ENCODE assay signal across 1 cellular context in the genomic region with DNA sequence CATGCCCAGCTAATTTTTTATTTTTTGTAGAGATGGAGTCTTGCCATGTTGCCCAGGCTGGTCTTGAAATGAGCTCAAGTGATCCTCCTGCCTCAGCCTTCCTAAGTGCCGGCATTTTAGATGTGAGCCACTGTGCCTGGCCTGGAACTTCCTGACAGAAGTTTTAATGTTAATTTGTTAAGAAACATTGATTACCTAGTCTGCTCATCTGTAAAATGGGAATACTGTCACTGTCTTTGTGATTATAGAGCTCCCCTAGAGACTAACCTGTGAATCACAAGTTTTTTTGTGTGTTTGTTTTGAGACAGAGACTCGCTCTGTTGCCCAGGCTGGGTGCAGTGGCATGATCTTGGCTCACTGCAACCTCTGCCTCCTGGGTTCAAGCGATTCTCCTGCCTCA.
TF ChIP-seq lines count a peak whose summit lies in the region.

No MANE protein-coding gene starts in this region.

TF ChIP-seq in HCT116, 20 proteins besides CTCF, POLR2A, EP300 and RAD21 (continued from another document):
- TF ChIP-seq, protein P1, sequence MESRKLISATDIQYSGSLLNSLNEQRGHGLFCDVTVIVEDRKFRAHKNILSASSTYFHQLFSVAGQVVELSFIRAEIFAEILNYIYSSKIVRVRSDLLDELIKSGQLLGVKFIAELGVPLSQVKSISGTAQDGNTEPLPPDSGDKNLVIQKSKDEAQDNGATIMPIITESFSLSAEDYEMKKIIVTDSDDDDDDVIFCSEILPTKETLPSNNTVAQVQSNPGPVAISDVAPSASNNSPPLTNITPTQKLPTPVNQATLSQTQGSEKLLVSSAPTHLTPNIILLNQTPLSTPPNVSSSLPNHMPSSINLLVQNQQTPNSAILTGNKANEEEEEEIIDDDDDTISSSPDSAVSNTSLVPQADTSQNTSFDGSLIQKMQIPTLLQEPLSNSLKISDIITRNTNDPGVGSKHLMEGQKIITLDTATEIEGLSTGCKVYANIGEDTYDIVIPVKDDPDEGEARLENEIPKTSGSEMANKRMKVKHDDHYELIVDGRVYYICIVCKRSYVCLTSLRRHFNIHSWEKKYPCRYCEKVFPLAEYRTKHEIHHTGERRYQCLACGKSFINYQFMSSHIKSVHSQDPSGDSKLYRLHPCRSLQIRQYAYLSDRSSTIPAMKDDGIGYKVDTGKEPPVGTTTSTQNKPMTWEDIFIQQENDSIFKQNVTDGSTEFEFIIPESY (IDR thresholded peaks at IDR 0.05; ENCODE audit: extremely low read depth, insufficient replicate concordance, low read length) = no peak
- TF ChIP-seq YY1 (IDR thresholded peaks at IDR 0.05; ENCODE audit: extremely low read depth, insufficient replicate concordance, low read depth, low read length) (no peak), ZFX (IDR thresholded peaks at IDR 0.05) (no peak), SRF (IDR thresholded peaks at IDR 0.05; ENCODE audit: low read depth) (no peak), ELF1 (IDR thresholded peaks at IDR 0.05; ENCODE audit: borderline replicate concordance, low read depth) (no peak), ZNF274 (IDR thresholded peaks at IDR 0.05; ENCODE audit: low read depth, low read length) (no peak), POLR2AphosphoS5 (IDR thresholded peaks at IDR 0.05; ENCODE audit: low read depth, low read length) (no peak)
- TF ChIP-seq, protein P2, sequence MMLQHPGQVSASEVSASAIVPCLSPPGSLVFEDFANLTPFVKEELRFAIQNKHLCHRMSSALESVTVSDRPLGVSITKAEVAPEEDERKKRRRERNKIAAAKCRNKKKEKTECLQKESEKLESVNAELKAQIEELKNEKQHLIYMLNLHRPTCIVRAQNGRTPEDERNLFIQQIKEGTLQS (IDR thresholded peaks at IDR 0.05) = no peak
- TF ChIP-seq, protein P3, sequence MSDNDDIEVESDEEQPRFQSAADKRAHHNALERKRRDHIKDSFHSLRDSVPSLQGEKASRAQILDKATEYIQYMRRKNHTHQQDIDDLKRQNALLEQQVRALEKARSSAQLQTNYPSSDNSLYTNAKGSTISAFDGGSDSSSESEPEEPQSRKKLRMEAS (IDR thresholded peaks at IDR 0.05) = no peak
